32 cellular contexts compared by ENCODE assay signal in the genomic region with DNA sequence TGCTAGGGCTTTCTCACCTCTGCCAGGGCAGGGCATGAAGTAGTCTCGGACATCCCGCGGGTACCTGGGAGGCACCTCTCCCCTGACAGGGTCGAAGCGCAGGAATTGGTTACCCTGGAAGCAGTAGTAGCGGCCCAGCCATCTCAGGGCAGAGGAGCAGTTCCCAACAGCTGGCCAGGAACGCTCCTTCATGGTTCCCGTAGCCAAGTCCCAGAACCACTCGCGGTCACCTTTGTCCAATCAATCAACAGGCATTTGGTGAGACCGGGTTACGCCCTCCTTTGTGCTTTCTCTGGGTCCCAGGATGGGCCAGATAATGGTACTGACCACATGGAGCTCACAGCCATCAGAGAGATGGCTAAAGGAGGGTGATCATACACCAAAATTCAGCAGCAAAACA.
"Had no signal": no experiment of that assay in that cellular context is flagged by ENCODE, and none has a peak within 500 bp of the region (broad histone marks: within the 10 kb centered on the region; RNA-seq: fewer than 3 reads in every experiment).

No MANE protein-coding gene starts in this region.

- H3K27me3 ChIP-seq: colonic mucosa, esophagus squamous epithelium, heart right ventricle, neutrophil, suprapubic skin, transverse colon, upper lobe of right lung, uterus had no signal

- H3K36me3 ChIP-seq: colonic mucosa, esophagus squamous epithelium, heart right ventricle, left ventricle myocardium inferior, neutrophil, suprapubic skin, transverse colon, upper lobe of right lung, uterus had no signal

- H3K9ac ChIP-seq: parathyroid adenoma had no signal

- H3K27me3 Mint-ChIP-seq: naive B cell; stimulated activated naive CD8-positive, alpha-beta T cell treated with anti-CD3 and anti-CD28 coated beads, Interleukin-15, amount 100 ng/mL, for 72 hours had no signal

- H3K79me2 ChIP-seq: parathyroid adenoma had no signal

- H3K36me3 Mint-ChIP-seq: memory B cell; mesothelial cell of epicardium; naive B cell; natural killer cell treated with Interleukin-12 subunit alpha and Interleukin-12 subunit beta and Interleukin-15 and Interleukin-18, amount 100 ng/mL, for 72 hours had no signal

- H2AFZ ChIP-seq: parathyroid adenoma had no signal

- H3K4me2 ChIP-seq: smooth muscle cell had no signal

- H3K27ac ChIP-seq: colonic mucosa, esophagus squamous epithelium, heart right ventricle, left ventricle myocardium inferior, neutrophil, parathyroid adenoma, suprapubic skin, transverse colon, upper lobe of right lung, uterus had no signal

- H3K4me3 ChIP-seq: colonic mucosa, esophagus squamous epithelium, heart right ventricle, left ventricle myocardium inferior, lung, mucosa of descending colon, smooth muscle cell, suprapubic skin, transverse colon, upper lobe of right lung, uterus had no signal

- H3K9me3 ChIP-seq: colonic mucosa, esophagus squamous epithelium, heart right ventricle, left ventricle myocardium inferior, mucosa of descending colon, neutrophil, suprapubic skin, transverse colon, upper lobe of right lung, uterus had no signal

- DNase-seq: colonic mucosa; effector CD8-positive, alpha-beta T cell; esophagus squamous epithelium; glutamatergic neuron; heart right ventricle; hippocampal formation; left cardiac atrium; left ventricle myocardium inferior; mucosa of descending colon; naive B cell; stimulated activated CD4-positive, alpha-beta T cell treated with anti-CD3 and anti-CD28 coated beads, Interleukin-12 subunit alpha, Interleukin-12 subunit beta, amount 100 ng/mL, for 4 hours; stimulated activated CD4-positive, alpha-beta T cell treated with anti-CD3 and anti-CD28 coated beads, Interleukin-1b, Interleukin-23, amount 100 ng/mL, for 48 hours; stimulated activated CD4-positive, alpha-beta T cell treated with anti-CD3 and anti-CD28 coated beads, Interleukin-4, amount 100 ng/mL, for 1 hour; stimulated activated CD8-positive, alpha-beta memory T cell treated with anti-CD3 and anti-CD28 coated beads, Interleukin-4, amount 100 ng/mL, for 48 hours; stimulated activated naive CD8-positive, alpha-beta T cell treated with anti-CD3 and anti-CD28 coated beads, Interleukin-15, amount 100 ng/mL, for 72 hours; transverse colon; upper lobe of right lung; uterus had no signal

- ATAC-seq: left cardiac atrium; natural killer cell treated with Interleukin-12 subunit alpha and Interleukin-12 subunit beta and Interleukin-15 and Interleukin-18, amount 100 ng/mL, for 72 hours; sciatic nerve had no signal

- H3K27ac Mint-ChIP-seq: dendritic cell treated with granulocyte-macrophage colony-stimulating factor and Interleukin-4, amounts not matched to agents 40 ng/mL and 50 ng/mL, for 4 days; memory B cell; mesothelial cell of epicardium; naive B cell; natural killer cell treated with Interleukin-12 subunit alpha and Interleukin-12 subunit beta and Interleukin-15 and Interleukin-18, amount 100 ng/mL, for 72 hours; progenitor cell of endocrine pancreas; stimulated activated naive CD8-positive, alpha-beta T cell treated with anti-CD3 and anti-CD28 coated beads, Interleukin-15, amount 100 ng/mL, for 72 hours had no signal

- H3K4me1 ChIP-seq: colonic mucosa, esophagus squamous epithelium, left ventricle myocardium inferior, parathyroid adenoma, suprapubic skin, transverse colon, upper lobe of right lung, uterus had no signal

- H3K4me3 Mint-ChIP-seq: dendritic cell treated with granulocyte-macrophage colony-stimulating factor and Interleukin-4, amounts not matched to agents 40 ng/mL and 50 ng/mL, for 4 days; memory B cell; mesothelial cell of epicardium; naive B cell; natural killer cell treated with Interleukin-12 subunit alpha and Interleukin-12 subunit beta and Interleukin-15 and Interleukin-18, amount 100 ng/mL, for 72 hours; neural crest cell; stimulated activated naive CD8-positive, alpha-beta T cell treated with anti-CD3 and anti-CD28 coated beads, Interleukin-15, amount 100 ng/mL, for 72 hours had no signal

- H3K4me1 Mint-ChIP-seq: neural crest cell; stimulated activated naive CD8-positive, alpha-beta T cell treated with anti-CD3 and anti-CD28 coated beads, Interleukin-15, amount 100 ng/mL, for 72 hours had no signal

- FAIRE-seq: endothelial cell of umbilical vein, islet of Langerhans had no signal

- H3K9me3 Mint-ChIP-seq: dendritic cell treated with granulocyte-macrophage colony-stimulating factor and Interleukin-4, amounts not matched to agents 40 ng/mL and 50 ng/mL, for 4 days; memory B cell; mesothelial cell of epicardium; naive B cell; natural killer cell treated with Interleukin-12 subunit alpha and Interleukin-12 subunit beta and Interleukin-15 and Interleukin-18, amount 100 ng/mL, for 72 hours; neural crest cell; stimulated activated naive CD8-positive, alpha-beta T cell treated with anti-CD3 and anti-CD28 coated beads, Interleukin-15, amount 100 ng/mL, for 72 hours had no signal
